ENCODE assay signal across 28 cellular contexts in genomic region chr5:75040973-75041372, GRCh38. TPM values are rescaled to one million over a fixed set of nuclear protein-coding genes. Genes with fewer than 3 reads are reported as not detected.
DNase-seq lines count a peak whose midpoint lies in the region; ATAC-seq, FAIRE-seq and TF ChIP-seq lines count a peak whose summit lies in the region.
"Had no signal": no experiment of that assay in that cellular context is flagged by ENCODE, and none has a peak within 500 bp of the region (broad histone marks: within the 10 kb centered on the region; RNA-seq: fewer than 3 reads in every experiment).

No MANE protein-coding gene starts in this region.

- no peaks in the 10 kb centered on the region for H3K36me3 ChIP-seq in brain microvascular endothelial cell (replicated peaks)
- H3K36me3 ChIP-seq in stomach = peaks cover 0 to 45% (median 30%) of the 10 kb centered on the region in 4 donors
- H3K36me3 ChIP-seq: BE2C, ovary, suprapubic skin, upper lobe of left lung had no signal

- no peak for TF ChIP-seq CTCF in brain microvascular endothelial cell (IDR thresholded peaks at IDR 0.05; ENCODE audit: low read depth, low read length, missing control alignments)
- TF ChIP-seq CTCF in fibroblast of the aortic adventitia (IDR thresholded peaks at IDR 0.05; ENCODE audit: insufficient read depth, low read length) = no peak
- TF ChIP-seq CTCF in stomach (IDR thresholded peaks at IDR 0.05) = no peak
- TF ChIP-seq CTCF in activated CD8-positive, alpha-beta T cell treated with anti-CD3 and anti-CD28 coated beads for 36 hours (IDR thresholded peaks at IDR 0.05) = no peak
- TF ChIP-seq CTCF in nephron progenitor cell (IDR thresholded peaks at IDR 0.05) = no peak

- no peaks in the 10 kb centered on the region for H3K9me3 Mint-ChIP-seq in activated CD8-positive, alpha-beta T cell treated with anti-CD3 and anti-CD28 coated beads for 36 hours
- no peaks in the 10 kb centered on the region for H3K9me3 Mint-ChIP-seq in nephron progenitor cell
- H3K9me3 Mint-ChIP-seq: brain; stimulated activated naive B cell treated with anti-CD40 and anti-IgM and Interleukin-4, amounts not matched to agents 10 μg/mL and 1 μg/mL and 100 μg/mL, for 72 hours; T-cell had no signal

- no peak overlapping the region for H3K27ac ChIP-seq in brain microvascular endothelial cell
- no peak overlapping the region for H3K27ac ChIP-seq in stomach
- H3K27ac ChIP-seq: ovary, suprapubic skin, upper lobe of left lung had no signal

- in situ Hi-C loops in brain microvascular endothelial cell (cut with HindIII; ENCODE audit: low pct_ligation_motif_present, low sequenced_read_pairs) = no loop called here

- no peaks in the 10 kb centered on the region for H3K27me3 Mint-ChIP-seq in activated CD8-positive, alpha-beta T cell treated with anti-CD3 and anti-CD28 coated beads for 36 hours
- no peaks in the 10 kb centered on the region for H3K27me3 Mint-ChIP-seq in nephron progenitor cell (ENCODE audit: low read depth, poor library complexity)
- H3K27me3 Mint-ChIP-seq: brain, T-cell had no signal

- WGBS in stomach, 5 donors = 49 to 88% (median 67%) methylated on average over 4 of the region's 4 CpGs

- H3K4me1 ChIP-seq in stomach = peaks cover 0 to 25% (median 16%) of the 10 kb centered on the region in 4 donors
- H3K4me1 ChIP-seq: BE2C, upper lobe of left lung had no signal

- peaks cover 44% of the 10 kb centered on the region for H3K4me1 Mint-ChIP-seq in activated CD8-positive, alpha-beta T cell treated with anti-CD3 and anti-CD28 coated beads for 36 hours (ENCODE audit: low read depth)
- H3K4me1 Mint-ChIP-seq in nephron progenitor cell = peaks cover 5% of the 10 kb centered on the region
- H3K4me1 Mint-ChIP-seq: brain, neural crest cell had no signal

- POLR2A ChIA-PET in activated CD8-positive, alpha-beta T cell treated with anti-CD3 and anti-CD28 coated beads for 36 hours (lab: Charles Lee) = no interaction called here

- peak; percentile 40 for FAIRE-seq in HTR-8/SVneo (lab: Jason Lieb, UNC)
- FAIRE-seq: GM12892, kidney had no signal

- CTCF ChIA-PET in activated CD8-positive, alpha-beta T cell treated with anti-CD3 and anti-CD28 coated beads for 36 hours (lab: Charles Lee) = interaction anchor here (5.5 kb wide), 1 partner anchor 10 kb away, joined by 31 read pairs; the partner anchor contains the start of gene GCNT4

- H3K27ac Mint-ChIP-seq in activated CD8-positive, alpha-beta T cell treated with anti-CD3 and anti-CD28 coated beads for 36 hours = no peak overlapping the region
- H3K27ac Mint-ChIP-seq in nephron progenitor cell = no peak overlapping the region
- H3K27ac Mint-ChIP-seq: activated CD8-positive, alpha-beta memory T cell treated with anti-CD3 and anti-CD28 coated beads, Interleukin-2, amount 10 ng/mL, durations not matched to agents 7 days and 5 days; brain; stimulated activated naive B cell treated with anti-CD40 and anti-IgM and Interleukin-4, amounts not matched to agents 10 μg/mL and 1 μg/mL and 100 μg/mL, for 72 hours had no signal

- intact Hi-C loops in stomach (cut with DNase I; ENCODE audit: low total_unique reads) = no loop called here
- intact Hi-C loops in activated CD8-positive, alpha-beta T cell treated with anti-CD3 and anti-CD28 coated beads for 36 hours (cut with micrococcal nuclease) = no loop called here

- no peaks in the 10 kb centered on the region for H3K9me3 ChIP-seq in stomach
- H3K9me3 ChIP-seq: BE2C, ovary, suprapubic skin, upper lobe of left lung had no signal

- no peaks in the 10 kb centered on the region for H3K27me3 ChIP-seq in brain microvascular endothelial cell (replicated peaks)
- no peaks in the 10 kb centered on the region for H3K27me3 ChIP-seq in stomach
- H3K27me3 ChIP-seq: ovary, suprapubic skin, upper lobe of left lung had no signal

- DNase-seq in AG08395 (ENCODE audit: low spot score) (peak; percentile 21), HTR-8/SVneo (ENCODE audit: insufficient read length, low spot score) (no peak), brain microvascular endothelial cell (peak; percentile 28), fibroblast of the aortic adventitia (ENCODE audit: low read depth) (peak; percentile 65), stomach (no peak), NCI-H446 treated with DMSO at 0.1 percent for 48 hours (lab: John Stamatoyannopoulos, UW) (no peak), nephron progenitor cell (no peak)
- DNase-seq in activated CD8-positive, alpha-beta T cell treated with anti-CD3 and anti-CD28 coated beads for 36 hours = no peak
- DNase-seq: activated CD4-positive, alpha-beta T cell treated with anti-CD3 and anti-CD28 coated beads, Interleukin-2, amount 50 U/mL, for 1 hour; activated CD4-positive, CD25-positive, alpha-beta regulatory T cell; activated CD8-positive, alpha-beta memory T cell treated with anti-CD3 and anti-CD28 coated beads, Interleukin-2, amount 10 ng/mL, durations not matched to agents 7 days and 5 days; activated naive CD4-positive, alpha-beta T cell treated with Interleukin-2 at 50 U/mL for 16 hours; activated T-cell treated with anti-CD3 and anti-CD28 coated beads, Interleukin-2, amount 50 U/mL, for 48 hours; BE2C; H7; kidney; NCI-H2029; NCI-H526; OCI-M1; ovary; stimulated activated naive B cell treated with anti-CD40 and anti-IgM and Interleukin-4, amounts not matched to agents 10 μg/mL and 1 μg/mL and 100 μg/mL, for 72 hours; T-cell; upper lobe of left lung had no signal

- no peak for TF ChIP-seq POLR2A in stomach (IDR thresholded peaks at IDR 0.05)

- TF ChIP-seq EP300 in stomach (IDR thresholded peaks at IDR 0.05) = no peak

- H3K4me3 Mint-ChIP-seq in activated CD8-positive, alpha-beta T cell treated with anti-CD3 and anti-CD28 coated beads for 36 hours = no peak overlapping the region
- H3K4me3 Mint-ChIP-seq in nephron progenitor cell = no peak overlapping the region
- H3K4me3 Mint-ChIP-seq: activated CD8-positive, alpha-beta memory T cell treated with anti-CD3 and anti-CD28 coated beads, Interleukin-2, amount 10 ng/mL, durations not matched to agents 7 days and 5 days; brain; neural crest cell; stimulated activated naive B cell treated with anti-CD40 and anti-IgM and Interleukin-4, amounts not matched to agents 10 μg/mL and 1 μg/mL and 100 μg/mL, for 72 hours; T-cell had no signal

- no peak overlapping the region for H3K4me3 ChIP-seq in brain microvascular endothelial cell (ENCODE audit: low read depth, low read length)
- no peak overlapping the region for H3K4me3 ChIP-seq in fibroblast of the aortic adventitia (ENCODE audit: low read depth, low read length)
- H3K4me3 ChIP-seq in stomach = no peak overlapping the region
- H3K4me3 ChIP-seq: lung, ovary, suprapubic skin, upper lobe of left lung had no signal

- H3K36me3 Mint-ChIP-seq in activated CD8-positive, alpha-beta T cell treated with anti-CD3 and anti-CD28 coated beads for 36 hours (ENCODE audit: low read depth) = peaks cover 45% of the 10 kb centered on the region
- H3K36me3 Mint-ChIP-seq in nephron progenitor cell (ENCODE audit: low read depth) = no peaks in the 10 kb centered on the region
- H3K36me3 Mint-ChIP-seq: brain; stimulated activated naive B cell treated with anti-CD40 and anti-IgM and Interleukin-4, amounts not matched to agents 10 μg/mL and 1 μg/mL and 100 μg/mL, for 72 hours had no signal

- no peak for ATAC-seq in activated CD8-positive, alpha-beta T cell treated with anti-CD3 and anti-CD28 coated beads for 36 hours
- ATAC-seq: activated CD8-positive, alpha-beta memory T cell treated with anti-CD3 and anti-CD28 coated beads, Interleukin-2, amount 10 ng/mL, durations not matched to agents 7 days and 5 days; stimulated activated naive B cell treated with anti-CD40 and anti-IgM and Interleukin-4, amounts not matched to agents 10 μg/mL and 1 μg/mL and 100 μg/mL, for 72 hours; T-cell had no signal

RNA-seq across cellular contexts. Expression of gene GCNT4, which starts 11.4 kb away (rescaled TPM):
- total RNA-seq in fibroblast of the aortic adventitia (ENCODE audit: low replicate concordance) (2.5 and 9.3 TPM in 2 replicates), stomach (10 to 100 TPM in 2 of 5 donors, 1 to 10 TPM in 3; 1.2 to 31.4 (median 8.0) TPM)
- 1 to 10 TPM; 1.5 to 3.8 (median 3.3) TPM for polyA plus RNA-seq in stomach
- total RNA-seq in activated CD8-positive, alpha-beta T cell treated with anti-CD3 and anti-CD28 coated beads for 36 hours = 1 to 10 TPM; 2.1 to 2.4 TPM

Comparison
In these comparisons a context has a peak if more than half of its experiments do, and no peak if none do; other contexts are left out.
1. DNase-seq: peak in AG08395 (single experiment), brain microvascular endothelial cell (single experiment) and fibroblast of the aortic adventitia (single experiment); none in HTR-8/SVneo (single experiment), stomach (single experiment), activated CD8-positive, alpha-beta T cell treated with anti-CD3 and anti-CD28 coated beads for 36 hours (single experiment), NCI-H446 treated with DMSO at 0.1 percent for 48 hours (single experiment) and nephron progenitor cell (single experiment).